Comparison of ENCODE assay signal across 11 cellular contexts in the genomic region with DNA sequence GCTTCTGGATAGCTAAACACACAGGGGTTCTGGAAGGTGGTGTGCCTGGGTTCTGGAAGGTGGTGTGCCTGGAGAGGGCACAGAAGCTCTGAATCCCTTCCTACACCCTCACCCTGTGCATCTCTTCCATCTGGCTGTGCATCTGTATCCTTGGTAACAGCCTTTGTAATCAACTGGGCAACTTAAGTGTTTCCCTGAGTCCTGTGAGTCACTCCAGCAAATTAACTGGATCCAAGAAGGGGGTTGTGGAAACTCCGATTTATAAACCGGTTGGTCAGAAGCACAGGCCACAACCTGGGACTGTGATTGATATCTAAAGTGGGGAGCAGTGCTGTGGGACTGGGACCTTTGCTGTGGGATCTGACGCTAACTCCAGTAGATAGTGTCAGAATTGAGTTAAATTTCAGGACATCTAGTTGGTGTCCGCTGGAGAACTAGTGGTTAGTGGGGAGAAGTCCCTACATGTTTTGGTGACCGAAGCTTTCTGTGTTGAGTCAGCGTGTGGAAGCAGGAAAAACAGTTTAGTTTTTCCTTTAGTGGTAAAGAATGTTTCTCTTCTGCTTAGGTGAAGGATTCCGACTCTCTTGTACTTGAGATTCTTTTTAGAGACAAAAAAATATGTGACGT.
DNase-seq lines count a peak whose midpoint lies in the region; FAIRE-seq and TF ChIP-seq lines count a peak whose summit lies in the region.
"Had no signal": no experiment of that assay in that cellular context is flagged by ENCODE, and none has a peak within 500 bp of the region (broad histone marks: within the 10 kb centered on the region; RNA-seq: fewer than 3 reads in every experiment).

No MANE protein-coding gene starts in this region.

- POLR2A ChIA-PET in AG04449 (lab: Yijun Ruan, JAX) = interaction anchor here (1.0 kb wide), 1 partner anchor 22 kb away, joined by 3 read pairs; no protein-coding TSS in a partner anchor

- no peaks in the 10 kb centered on the region for H3K9me2 ChIP-seq in hepatocyte (replicated peaks; ENCODE audit: insufficient read depth)

- no peak overlapping the region for H3K27ac ChIP-seq in hepatocyte
- H3K27ac ChIP-seq: neutrophil had no signal

- H3K4me2 ChIP-seq in hepatocyte = no peak overlapping the region

- peaks cover 5% of the 10 kb centered on the region for H3K4me1 Mint-ChIP-seq in progenitor cell of endocrine pancreas (ENCODE audit: low read depth)

- peak; percentile 82 for DNase-seq in AG04449 (ENCODE audit: low read depth, low spot score)
- peak; percentile 33 for DNase-seq in H54 (ENCODE audit: insufficient read length, low spot score)
- DNase-seq in hepatocyte (ENCODE audit: low spot score) = peak; percentile 25
- no peak for DNase-seq in activated CD4-positive, CD25-positive, alpha-beta regulatory T cell treated with anti-CD3 and anti-CD28 coated beads, Interleukin-2, amount 50 U/mL, for 72 hours
- DNase-seq in progenitor cell of endocrine pancreas (ENCODE audit: low spot score, unreplicated experiment) = no peak
- DNase-seq in activated CD4-positive, alpha-beta T cell treated with anti-CD3 and anti-CD28 coated beads for 1 hour = no peak
- DNase-seq in stimulated activated CD4-positive, alpha-beta T cell treated with anti-CD3 and anti-CD28 coated beads, Interleukin-4, amount 100 ng/mL, for 1 hour = no peak
- DNase-seq: cortex of kidney had no signal

- no peaks in the 10 kb centered on the region for H3K27me3 Mint-ChIP-seq in progenitor cell of endocrine pancreas

- H3K4me3 ChIP-seq in AG04449 (ENCODE audit: low read depth, low read length) (peak overlapping the region; percentile 33), WI38 (ENCODE audit: low read depth, low read length) (peak overlapping the region; percentile 16), hepatocyte (no peak overlapping the region)

- H3K4me3 Mint-ChIP-seq in progenitor cell of endocrine pancreas (ENCODE audit: low read depth) = no peak overlapping the region

- H3K9me3 ChIP-seq in hepatocyte (ENCODE audit: low read depth) = no peaks in the 10 kb centered on the region
- H3K9me3 ChIP-seq: neutrophil had no signal

- no peaks in the 10 kb centered on the region for H3K36me3 ChIP-seq in hepatocyte (replicated peaks; ENCODE audit: insufficient read depth, low read depth)
- H3K36me3 ChIP-seq: neutrophil had no signal

- no peaks in the 10 kb centered on the region for H3K27me3 ChIP-seq in hepatocyte
- H3K27me3 ChIP-seq: neutrophil had no signal

- no peak overlapping the region for H3K27ac Mint-ChIP-seq in progenitor cell of endocrine pancreas

- H3K36me3 Mint-ChIP-seq in progenitor cell of endocrine pancreas (ENCODE audit: insufficient read depth) = no peaks in the 10 kb centered on the region

- CTCF ChIA-PET in AG04449 (lab: Yijun Ruan, JAX) = interaction anchor here (0.6 to 5.1 kb wide), 22 partner anchors 9 to 723 kb away, joined by 3 to 104 read pairs (median 4); no protein-coding TSS in a partner anchor

- no peaks in the 10 kb centered on the region for H3K4me1 ChIP-seq in hepatocyte (ENCODE audit: insufficient read depth)

- no peak for TF ChIP-seq CTCF in AG04449 (IDR thresholded peaks at IDR 0.05; ENCODE audit: insufficient read depth, low read length, missing control alignments)
- TF ChIP-seq CTCF in WI38 (IDR thresholded peaks at IDR 0.05; ENCODE audit: low read depth, low read length) = no peak
- TF ChIP-seq CTCF in hepatocyte (IDR thresholded peaks at IDR 0.05; ENCODE audit: poor library complexity) = no peak
- no peak for TF ChIP-seq CTCF in progenitor cell of endocrine pancreas (IDR thresholded peaks at IDR 0.05; ENCODE audit: unreplicated experiment)

- no peak for TF ChIP-seq POLR2A in H54 (IDR thresholded peaks at IDR 0.05; ENCODE audit: low read depth, low read length)

- H2AFZ ChIP-seq in hepatocyte = no peak overlapping the region

- FAIRE-seq in H54 (lab: Jason Lieb, UNC) = no peak
- FAIRE-seq: TTC549 had no signal

- WGBS in hepatocyte (ENCODE audit: low lambda C conversion rate, missing lambda C conversion rate) = 74% methylated on average over 8 of the region's 8 CpGs

- H3K9me3 Mint-ChIP-seq in progenitor cell of endocrine pancreas (ENCODE audit: low read depth) = no peaks in the 10 kb centered on the region

- H4K20me1 ChIP-seq in hepatocyte (ENCODE audit: insufficient read depth, poor library complexity, severe bottlenecking) = no peaks in the 10 kb centered on the region

- no peaks in the 10 kb centered on the region for H3K79me2 ChIP-seq in hepatocyte

Comparison
In these comparisons a context has a peak if more than half of its experiments do, and no peak if none do; other contexts are left out.
1. DNase-seq: peak in AG04449 (single experiment), H54 (single experiment) and hepatocyte (single experiment); none in activated CD4-positive, CD25-positive, alpha-beta regulatory T cell treated with anti-CD3 and anti-CD28 coated beads, Interleukin-2, amount 50 U/mL, for 72 hours (single experiment), progenitor cell of endocrine pancreas (single experiment), activated CD4-positive, alpha-beta T cell treated with anti-CD3 and anti-CD28 coated beads for 1 hour (single experiment) and stimulated activated CD4-positive, alpha-beta T cell treated with anti-CD3 and anti-CD28 coated beads, Interleukin-4, amount 100 ng/mL, for 1 hour (single experiment).